8 cellular contexts compared by ENCODE assay signal in the genomic region with DNA sequence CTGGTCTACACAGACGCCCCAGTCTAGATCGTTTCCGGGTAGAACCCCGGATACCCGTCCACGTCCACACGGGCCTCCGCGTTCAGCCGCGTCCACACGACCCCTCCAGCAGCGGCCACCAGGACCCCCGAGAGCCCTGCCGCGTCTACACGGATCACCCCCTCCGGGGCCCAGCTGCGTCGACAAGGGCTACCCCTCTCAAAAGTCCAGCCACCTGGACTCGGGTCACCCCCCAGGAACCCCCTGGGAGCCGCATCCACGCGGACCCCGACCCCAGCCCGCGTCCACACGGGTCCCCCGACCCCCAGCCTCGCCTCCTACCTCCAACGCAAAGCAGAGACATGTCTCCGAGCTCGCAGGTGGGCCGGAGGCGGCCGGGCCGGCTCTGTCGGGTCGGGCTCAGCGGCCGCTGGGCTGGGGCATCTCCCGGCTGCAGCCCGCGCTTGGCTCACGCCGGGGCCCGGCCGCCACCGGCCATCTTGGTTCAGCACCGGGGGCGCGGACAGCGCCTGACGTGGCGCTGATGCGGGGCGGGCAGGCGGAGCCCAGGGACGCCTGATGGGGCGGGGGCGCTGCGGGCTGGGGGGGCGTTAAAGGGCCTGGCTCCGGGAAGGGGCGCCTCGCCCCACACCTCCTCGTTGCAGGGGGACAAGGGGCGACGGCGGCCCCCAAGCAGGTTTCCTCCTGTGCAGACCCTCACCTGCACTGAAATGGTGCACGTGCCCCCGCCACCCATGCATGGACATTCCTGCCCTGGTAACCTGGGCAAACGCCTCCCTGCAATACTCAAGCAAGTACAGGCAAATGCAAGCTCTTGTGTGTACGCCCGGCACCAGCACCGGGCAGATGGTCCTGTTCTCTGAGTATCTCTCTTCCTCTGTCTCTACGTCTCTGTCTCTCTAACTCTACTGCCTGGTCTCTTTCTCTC. TPM values are rescaled to one million over a fixed set of nuclear protein-coding genes. Genes with fewer than 3 reads are reported as not detected.
DNase-seq lines count a peak whose midpoint lies in the region; ATAC-seq and TF ChIP-seq lines count a peak whose summit lies in the region.

TSS of gene UNC13A (minus strand) at position 498 of the 928 bp plus-strand sequence. CDS start at position 343, 155 bp downstream.

- H3K27ac ChIP-seq in A673 (ENCODE audit: low read depth, low read length, poor library complexity, severe bottlenecking) (no peak within 1 kb of the TSS), SK-N-SH (ENCODE audit: low read depth in 2 of 2, low read length in 1 of 2) (peak within 1 kb of the TSS in 1 of 2 experiments; percentile 54; a peak in 2 of 4 replicates), adrenal gland (peak within 1 kb of the TSS in 2 of 5 donors; percentile 35 to 59)

- no peak within 1 kb of the TSS for H2AFZ ChIP-seq in SK-N-SH (ENCODE audit: low read depth)

- in situ Hi-C loops in HAP-1 (cut with MboI; ENCODE audit: low sequenced_read_pairs): no loop called here

- TF ChIP-seq POLR2A in adrenal gland (IDR thresholded peaks at IDR 0.05): no peak

- no peaks in the 10 kb centered on the region for H3K79me2 ChIP-seq in SK-N-SH (ENCODE audit: insufficient read depth)

- DNase-seq in A673 (ENCODE audit: low spot score) (peak; percentile 63), HAP-1 (ENCODE audit: low spot score in 2 of 2) (peak; percentile 34 to 78), SK-N-SH (peak; percentile 96), adrenal gland (peak; percentile 35 to 72 (median 57))
- peak; percentile 58 to 63 for DNase-seq in stimulated activated CD4-positive, alpha-beta T cell treated with anti-CD3 and anti-CD28 coated beads, Interleukin-2, amount 100 ng/mL, for 24 hours

- POLR2A ChIA-PET in A673 (lab: Charles Lee; ENCODE audit: low non-redundant PET) (no interaction called here), SK-N-SH (lab: Yijun Ruan, JAX) (interaction anchor here (0.7 to 0.8 kb wide), 2 partner anchors 19 to 103 kb away, joined by 3 to 6 read pairs; no protein-coding TSS in a partner anchor)

- no peaks in the 10 kb centered on the region for H3F3A ChIP-seq in SK-N-SH (replicated peaks; ENCODE audit: insufficient read depth)

- H3K27me3 ChIP-seq in A673 (replicated peaks; ENCODE audit: insufficient read depth, low read depth, low read length, poor library complexity) (no peaks in the 10 kb centered on the region), HAP-1 (ENCODE audit: low read depth) (peaks cover 20% of the 10 kb centered on the region), SK-N-SH (ENCODE audit: insufficient read depth) (peaks cover 12% of the 10 kb centered on the region; the same call in 1 of the 2 replicates), adrenal gland (peaks cover 22% of the 10 kb centered on the region)

- intact Hi-C loops in A673 (cut with micrococcal nuclease; ENCODE audit: unreplicated experiment) (no loop called here), adrenal gland (cut with DNase I) (no loop called here)

- H3K4me1 ChIP-seq in A673 (ENCODE audit: insufficient read depth, low read length, poor library complexity, severe bottlenecking) (peaks cover 17% of the 10 kb centered on the region), HAP-1 (no peaks in the 10 kb centered on the region), SK-N-SH (ENCODE audit: control insufficient read depth in 1 of 2, insufficient read depth in 2 of 2, low read depth in 1 of 2, low read length in 1 of 2) (peaks cover 0 to 2% of the 10 kb centered on the region in 2 experiments; a peak in 1 of 4 replicates), adrenal gland (replicated peaks in 1 of 2) (no peaks in the 10 kb centered on the region)

- CTCF ChIA-PET in A673 (lab: Charles Lee) (no interaction called here), SK-N-SH (lab: Yijun Ruan, JAX) (interaction anchor here (0.7 to 2.5 kb wide), 6 partner anchors 10 to 167 kb away, joined by 3 to 20 read pairs (median 4); partner anchors contain the start of gene MAP1S)

- no peaks in the 10 kb centered on the region; the same call in 1 of the 2 replicates for H4K20me1 ChIP-seq in SK-N-SH (ENCODE audit: insufficient read depth)

- H3K4me2 ChIP-seq in SK-N-SH: peak within 1 kb of the TSS; percentile 73; the same call in 1 of the 2 replicates

- H3K9ac ChIP-seq in SK-N-SH: no peak within 1 kb of the TSS

- 4% methylated on average over 42 of the region's 77 CpGs for WGBS in SK-N-SH (ENCODE audit: low lambda C conversion rate)
- 2 to 9% (median 3%) methylated on average over 7 to 77 of the region's 77 CpGs for WGBS in adrenal gland, 4 donors

- H3K9me2 ChIP-seq in SK-N-SH: no peaks in the 10 kb centered on the region

- H3K9me3 ChIP-seq in A673 (ENCODE audit: low read depth, low read length, poor library complexity, severe bottlenecking) (no peaks in the 10 kb centered on the region), HAP-1 (no peaks in the 10 kb centered on the region), SK-N-SH (no peaks in the 10 kb centered on the region), adrenal gland (replicated peaks in 1 of 3) (no peaks in the 10 kb centered on the region)

- TF ChIP-seq EP300 in SK-N-SH (IDR thresholded peaks at IDR 0.05; ENCODE audit: borderline replicate concordance in 1 of 2, low read depth in 1 of 2, low read length in 1 of 2): no peak

- ATAC-seq in HG03565 (IDR thresholded peaks at IDR 0.05; ENCODE audit: unreplicated experiment): no peak
- ATAC-seq in HG02970 (IDR thresholded peaks at IDR 0.05; ENCODE audit: low FRiP score, unreplicated experiment): no peak

- TF ChIP-seq CTCF in A673 (conservative IDR thresholded peaks at IDR 0.05; ENCODE audit: low read depth, low read length) (no peak), SK-N-SH (IDR thresholded peaks at IDR 0.05) (no peak), adrenal gland (IDR thresholded peaks at IDR 0.05) (no peak)

- BruUV-seq in A673 (replicated peaks; lab: Mats Ljungman, UMichigan): no TSS peak

- H3K4me3 ChIP-seq in A673 (ENCODE audit: low read depth, low read length, poor library complexity, severe bottlenecking) (peak within 1 kb of the TSS; percentile 52), HAP-1 (no peak within 1 kb of the TSS), SK-N-SH (ENCODE audit: low read depth in 2 of 2, low read length in 1 of 2) (peak within 1 kb of the TSS; percentile 29 to 49; a peak in 3 of 4 replicates), adrenal gland (peak within 1 kb of the TSS in 1 of 4 donors; percentile 30), iPS-11a (ENCODE audit: low read depth, low read length) (peak within 1 kb of the TSS; percentile 81)

- H3K36me3 ChIP-seq in A673 (ENCODE audit: insufficient read depth, low read length, poor library complexity, severe bottlenecking): no peaks in the 10 kb centered on the region
- no peaks in the 10 kb centered on the region for H3K36me3 ChIP-seq in HAP-1 (replicated peaks)
- H3K36me3 ChIP-seq in SK-N-SH (replicated peaks in 1 of 2; ENCODE audit: control insufficient read depth in 1 of 2, insufficient read depth in 2 of 2, low read length in 1 of 2): no peaks in the 10 kb centered on the region
- H3K36me3 ChIP-seq in adrenal gland (replicated peaks in 1 of 2): no peaks in the 10 kb centered on the region

- TF ChIP-seq RAD21 in SK-N-SH (IDR thresholded peaks at IDR 0.05; ENCODE audit: low read length): no peak

TF ChIP-seq in SK-N-SH, 30 proteins besides CTCF, POLR2A, EP300 and RAD21:
- TF ChIP-seq JUND (IDR thresholded peaks at IDR 0.05) (no peak), MXI1 (IDR thresholded peaks at IDR 0.05; ENCODE audit: low read depth, low read length) (peak; percentile 76; the same call in 1 of the 2 replicates), SIN3A (IDR thresholded peaks at IDR 0.05; ENCODE audit: borderline replicate concordance, low read depth, low read length) (0 out of 2 replicates have a peak, but pooled peaks have one; percentile 55), YY1 (IDR thresholded peaks at IDR 0.05; ENCODE audit: low read depth) (peak; percentile 86)
- TF ChIP-seq, protein P1, sequence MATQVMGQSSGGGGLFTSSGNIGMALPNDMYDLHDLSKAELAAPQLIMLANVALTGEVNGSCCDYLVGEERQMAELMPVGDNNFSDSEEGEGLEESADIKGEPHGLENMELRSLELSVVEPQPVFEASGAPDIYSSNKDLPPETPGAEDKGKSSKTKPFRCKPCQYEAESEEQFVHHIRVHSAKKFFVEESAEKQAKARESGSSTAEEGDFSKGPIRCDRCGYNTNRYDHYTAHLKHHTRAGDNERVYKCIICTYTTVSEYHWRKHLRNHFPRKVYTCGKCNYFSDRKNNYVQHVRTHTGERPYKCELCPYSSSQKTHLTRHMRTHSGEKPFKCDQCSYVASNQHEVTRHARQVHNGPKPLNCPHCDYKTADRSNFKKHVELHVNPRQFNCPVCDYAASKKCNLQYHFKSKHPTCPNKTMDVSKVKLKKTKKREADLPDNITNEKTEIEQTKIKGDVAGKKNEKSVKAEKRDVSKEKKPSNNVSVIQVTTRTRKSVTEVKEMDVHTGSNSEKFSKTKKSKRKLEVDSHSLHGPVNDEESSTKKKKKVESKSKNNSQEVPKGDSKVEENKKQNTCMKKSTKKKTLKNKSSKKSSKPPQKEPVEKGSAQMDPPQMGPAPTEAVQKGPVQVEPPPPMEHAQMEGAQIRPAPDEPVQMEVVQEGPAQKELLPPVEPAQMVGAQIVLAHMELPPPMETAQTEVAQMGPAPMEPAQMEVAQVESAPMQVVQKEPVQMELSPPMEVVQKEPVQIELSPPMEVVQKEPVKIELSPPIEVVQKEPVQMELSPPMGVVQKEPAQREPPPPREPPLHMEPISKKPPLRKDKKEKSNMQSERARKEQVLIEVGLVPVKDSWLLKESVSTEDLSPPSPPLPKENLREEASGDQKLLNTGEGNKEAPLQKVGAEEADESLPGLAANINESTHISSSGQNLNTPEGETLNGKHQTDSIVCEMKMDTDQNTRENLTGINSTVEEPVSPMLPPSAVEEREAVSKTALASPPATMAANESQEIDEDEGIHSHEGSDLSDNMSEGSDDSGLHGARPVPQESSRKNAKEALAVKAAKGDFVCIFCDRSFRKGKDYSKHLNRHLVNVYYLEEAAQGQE (IDR thresholded peaks at IDR 0.05; ENCODE audit: low read depth, low read length): peak; percentile 99

RNA-seq across cellular contexts. Expression of gene UNC13A, which starts in this region (rescaled TPM):
- total RNA-seq in A673 (2021) (5.8 and 6.8 TPM in 2 replicates), adrenal gland (1 to 10 TPM in 7 of 8 donors, under 1 TPM in 1; 0.57 to 5.3 (median 1.8) TPM)
- polyA plus RNA-seq in SK-N-SH (2012; rRNA removed) (0.32 and 0.38 TPM in 2 replicates), adrenal gland (1 to 10 TPM; 1.5 to 9.7 (median 5.1) TPM)
- polyA plus RNA-seq in SK-N-SH (2012; cell fraction: cytosol; rRNA removed): 0.17 and 0.45 TPM in 2 replicates
- polyA plus RNA-seq in SK-N-SH (2012; cell fraction: nucleus; rRNA removed): 0.93 and 1.2 TPM in 2 replicates
